ENCODE assay signal across 8 cellular contexts in genomic region chr6:113854531-113855499, GRCh38. TPM values are rescaled to one million over a fixed set of nuclear protein-coding genes. Genes with fewer than 3 reads are reported as not detected.
A peak's percentile ranks its signal among the peaks of the same experiment; 100 is the strongest.
DNase-seq lines count a peak whose midpoint lies in the region; ATAC-seq and TF ChIP-seq lines count a peak whose summit lies in the region.

No MANE protein-coding gene starts in this region.

- H4K20me1 ChIP-seq in neural progenitor cell (ENCODE audit: low read depth) = peaks cover 5% of the 10 kb centered on the region

- H3K9me3 Mint-ChIP-seq in activated naive CD8-positive, alpha-beta T cell treated with anti-CD3 and anti-CD28 coated beads for 36 hours = no peaks in the 10 kb centered on the region
- H3K9me3 Mint-ChIP-seq in neural progenitor cell = no peaks in the 10 kb centered on the region

- H3K36me3 ChIP-seq in H7 (replicated peaks; ENCODE audit: control insufficient read depth, insufficient read depth, low read length) = no peaks in the 10 kb centered on the region
- no peaks in the 10 kb centered on the region for H3K36me3 ChIP-seq in neural progenitor cell

- H3K4me1 ChIP-seq in neural progenitor cell = peaks cover 9% of the 10 kb centered on the region

- H3K4me3 ChIP-seq in H7 (ENCODE audit: insufficient read depth, low read depth, low read length) (peak overlapping the region; percentile 98), neural progenitor cell (peak overlapping the region; percentile 97)

- no peaks in the 10 kb centered on the region for H3K9me3 ChIP-seq in neural progenitor cell (ENCODE audit: low read depth)

- peaks cover 24% of the 10 kb centered on the region for H3F3A ChIP-seq in neural progenitor cell (ENCODE audit: low read depth)

- peak overlapping the region; percentile 54 for H3K4me3 Mint-ChIP-seq in activated naive CD8-positive, alpha-beta T cell treated with anti-CD3 and anti-CD28 coated beads for 36 hours
- peak overlapping the region; percentile 87 for H3K4me3 Mint-ChIP-seq in neural progenitor cell

- no peak for ATAC-seq in HG03135 (IDR thresholded peaks at IDR 0.05; ENCODE audit: unreplicated experiment)

- H3K27ac Mint-ChIP-seq in activated naive CD8-positive, alpha-beta T cell treated with anti-CD3 and anti-CD28 coated beads for 36 hours = no peak overlapping the region
- H3K27ac Mint-ChIP-seq in neural progenitor cell = peak overlapping the region; percentile 99

- H2AFZ ChIP-seq in neural progenitor cell (replicated peaks) = peak overlapping the region; percentile 90

- no peak overlapping the region for H3K9ac ChIP-seq in neural progenitor cell

- H3K27me3 ChIP-seq in H7 (ENCODE audit: control insufficient read depth, insufficient read depth, low read length) (peaks cover 37% of the 10 kb centered on the region), neural progenitor cell (no peaks in the 10 kb centered on the region)

- peak overlapping the region; percentile 92 for H3K4me2 ChIP-seq in neural progenitor cell

- TF ChIP-seq CTCF in neural progenitor cell (IDR thresholded peaks at IDR 0.05) = peak; percentile 37

- intact Hi-C loops in head of caudate nucleus (cut with DNase I) = loop anchor here (5.0 to 10.0 kb wide), 3 partner anchors 290 to 1073 kb away; no protein-coding TSS in a partner anchor

- no peaks in the 10 kb centered on the region for H3K36me3 Mint-ChIP-seq in activated naive CD8-positive, alpha-beta T cell treated with anti-CD3 and anti-CD28 coated beads for 36 hours
- peaks cover 6% of the 10 kb centered on the region for H3K36me3 Mint-ChIP-seq in neural progenitor cell

- H3K4me1 Mint-ChIP-seq in activated naive CD8-positive, alpha-beta T cell treated with anti-CD3 and anti-CD28 coated beads for 36 hours = peaks cover 10% of the 10 kb centered on the region
- peaks cover 13% of the 10 kb centered on the region for H3K4me1 Mint-ChIP-seq in neural progenitor cell

- peaks cover 43% of the 10 kb centered on the region for H3K79me2 ChIP-seq in neural progenitor cell (ENCODE audit: low read depth)

- peaks cover 36% of the 10 kb centered on the region for H3K27me3 Mint-ChIP-seq in activated naive CD8-positive, alpha-beta T cell treated with anti-CD3 and anti-CD28 coated beads for 36 hours
- peaks cover 8% of the 10 kb centered on the region for H3K27me3 Mint-ChIP-seq in neural progenitor cell (ENCODE audit: insufficient read depth, low read depth)

- DNase-seq in DMS 273 treated with DMSO at 0.1 percent for 48 hours (lab: John Stamatoyannopoulos, UW) (peak; percentile 97), H7 (peak; percentile 94), NCI-H2227 (lab: John Stamatoyannopoulos, UW; ENCODE audit: unreplicated experiment) (peak; percentile 96), head of caudate nucleus (peak; percentile 62 to 94 (median 84)), neural progenitor cell (ENCODE audit: low spot score) (peak; percentile 94)
- DNase-seq in activated naive CD8-positive, alpha-beta T cell treated with anti-CD3 and anti-CD28 coated beads for 36 hours = no peak
- DNase-seq in stimulated activated CD4-positive, alpha-beta T cell treated with anti-CD3 and anti-CD28 coated beads, Interleukin-4, amount 100 ng/mL, for 1 hour = no peak

- no peak overlapping the region for H3K27ac ChIP-seq in neural progenitor cell

RNA-seq across cellular contexts. Expression of gene MARCKS, which starts 2.3 kb away (rescaled TPM):
- total RNA-seq in H7 (2014; rRNA removed; shearing (Covaris generic)) = 91.0 and 92.7 TPM in 2 replicates
- total RNA-seq in activated naive CD8-positive, alpha-beta T cell treated with anti-CD3 and anti-CD28 coated beads for 36 hours = under 1 TPM; 0.62 to 0.70 TPM
- total RNA-seq in neural progenitor cell (ENCODE audit: low replicate concordance) = 133 and 163 TPM in 2 replicates

Comparison
In these comparisons a context has a peak if more than half of its experiments do, and no peak if none do; other contexts are left out.
1. DNase-seq: peak in DMS 273 treated with DMSO at 0.1 percent for 48 hours (single experiment), H7 (single experiment), NCI-H2227 (single experiment), head of caudate nucleus (42 of 42) and neural progenitor cell (single experiment); none in activated naive CD8-positive, alpha-beta T cell treated with anti-CD3 and anti-CD28 coated beads for 36 hours (single experiment) and stimulated activated CD4-positive, alpha-beta T cell treated with anti-CD3 and anti-CD28 coated beads, Interleukin-4, amount 100 ng/mL, for 1 hour (single experiment).
2. RNA of gene MARCKS, which starts 2.3 kb away (total RNA-seq): 133 to 163 TPM in neural progenitor cell and 91.0 to 92.7 TPM in H7; 0.62 to 0.70 TPM in activated naive CD8-positive, alpha-beta T cell treated with anti-CD3 and anti-CD28 coated beads for 36 hours; every median in the first group is over 10 times any median in the second.